ENCODE assay signal across 8 cellular contexts in genomic region chr14:61438860-61439765, GRCh38.
DNase-seq lines count a peak whose midpoint lies in the region; ATAC-seq, FAIRE-seq and TF ChIP-seq lines count a peak whose summit lies in the region.

No MANE protein-coding gene starts in this region.

- TF ChIP-seq CTCF in fibroblast of pulmonary artery (IDR thresholded peaks at IDR 0.05; ENCODE audit: low read length, missing control alignments) (peak; percentile 6), pancreas (IDR thresholded peaks at IDR 0.05) (no peak)

- intact Hi-C loops in activated CD4-positive, alpha-beta memory T cell treated with anti-CD3 and anti-CD28 coated beads for 36 hours (cut with micrococcal nuclease) = loop anchor here (1.0 to 2.0 kb wide), 5 partner anchors 14 to 112 kb away; no protein-coding TSS in a partner anchor
- intact Hi-C loops in pancreas (cut with DNase I) = no loop called here

- no peak overlapping the region for H3K9ac ChIP-seq in HUES64 (ENCODE audit: low read depth, low read length)

- H3K4me3 Mint-ChIP-seq in activated CD4-positive, alpha-beta memory T cell treated with anti-CD3 and anti-CD28 coated beads for 36 hours = peak overlapping the region; percentile 69

- peak overlapping the region; percentile 92 for H3K27ac Mint-ChIP-seq in activated CD4-positive, alpha-beta memory T cell treated with anti-CD3 and anti-CD28 coated beads for 36 hours

- no peak for FAIRE-seq in pancreas (lab: Jason Lieb, UNC)

- H3K9me3 ChIP-seq in HUES64 (ENCODE audit: insufficient read depth, low read depth, low read length) (no peaks in the 10 kb centered on the region), pancreas (no peaks in the 10 kb centered on the region)

- H3K4me1 ChIP-seq in HUES64 (ENCODE audit: insufficient read depth, low read length) = peaks cover 19% of the 10 kb centered on the region
- H3K4me1 ChIP-seq in pancreas = peaks cover 3 to 17% (median 17%) of the 10 kb centered on the region in 3 donors

- H3K4me3 ChIP-seq in HUES64 (ENCODE audit: low read length) (peak overlapping the region; percentile 15; the same call in 1 of the 2 replicates), fibroblast of pulmonary artery (replicated peaks; ENCODE audit: low read depth, low read length) (no peak overlapping the region), pancreas (peak overlapping the region in 1 of 4 donors; percentile 0)

- H3K27me3 ChIP-seq in HUES64 (ENCODE audit: insufficient read depth, low read length) (no peaks in the 10 kb centered on the region), pancreas (no peaks in the 10 kb centered on the region)

- CTCF ChIA-PET in activated CD4-positive, alpha-beta memory T cell treated with anti-CD3 and anti-CD28 coated beads for 36 hours (lab: Charles Lee) = interaction anchor here (0.6 kb wide), 1 partner anchor 94 kb away, joined by 3 read pairs; no protein-coding TSS in a partner anchor

- WGBS in HUES64 = 37% methylated on average over 12 of the region's 12 CpGs
- 27% methylated on average over 12 of the region's 12 CpGs for WGBS in pancreas, 2 donors

- POLR2A ChIA-PET in activated CD4-positive, alpha-beta memory T cell treated with anti-CD3 and anti-CD28 coated beads for 36 hours (lab: Charles Lee) = no interaction called here

- H3K4me1 Mint-ChIP-seq in activated CD4-positive, alpha-beta memory T cell treated with anti-CD3 and anti-CD28 coated beads for 36 hours (ENCODE audit: low read depth) = peaks cover 91% of the 10 kb centered on the region

- ATAC-seq in GM18868 (IDR thresholded peaks at IDR 0.05; ENCODE audit: unreplicated experiment) = peak; percentile 70
- ATAC-seq in pancreas = peak; percentile 84 to 96 (median 90)
- no peak for ATAC-seq in GM19328 (IDR thresholded peaks at IDR 0.05; ENCODE audit: unreplicated experiment)
- ATAC-seq in GM18502 (IDR thresholded peaks at IDR 0.05; ENCODE audit: poor library complexity, unreplicated experiment) = no peak

- H3K36me3 ChIP-seq in HUES64 (ENCODE audit: insufficient read depth, low read length) (no peaks in the 10 kb centered on the region), pancreas (no peaks in the 10 kb centered on the region)

- no peaks in the 10 kb centered on the region for H3K27me3 Mint-ChIP-seq in activated CD4-positive, alpha-beta memory T cell treated with anti-CD3 and anti-CD28 coated beads for 36 hours

- peaks cover 8% of the 10 kb centered on the region for H3K36me3 Mint-ChIP-seq in activated CD4-positive, alpha-beta memory T cell treated with anti-CD3 and anti-CD28 coated beads for 36 hours

- DNase-seq in 8988T = peak; percentile 37
- peak; percentile 67 for DNase-seq in activated CD4-positive, alpha-beta memory T cell treated with anti-CD3 and anti-CD28 coated beads for 36 hours
- DNase-seq in fibroblast of pulmonary artery (ENCODE audit: low read depth) = peak; percentile 82
- DNase-seq in pancreas = peak in 4 of 6 donors; percentile 38 to 53 (median 46)

- peak overlapping the region; percentile 69 for H3K27ac ChIP-seq in HUES64 (ENCODE audit: low read depth, low read length)
- peak overlapping the region; percentile 29 to 62 (median 46) for H3K27ac ChIP-seq in pancreas

- no peaks in the 10 kb centered on the region for H3K9me3 Mint-ChIP-seq in activated CD4-positive, alpha-beta memory T cell treated with anti-CD3 and anti-CD28 coated beads for 36 hours

Comparison
In these comparisons a context has a peak if more than half of its experiments do, and no peak if none do; other contexts are left out.
1. ATAC-seq: peak in GM18868 (single experiment) and pancreas (4 of 4); none in GM19328 (single experiment) and GM18502 (single experiment).
2. Peak in every context shown above with its lines, with median percentiles within 50 percentile points of each other: DNase-seq.